7 cellular contexts compared by ENCODE assay signal in the genomic region with DNA sequence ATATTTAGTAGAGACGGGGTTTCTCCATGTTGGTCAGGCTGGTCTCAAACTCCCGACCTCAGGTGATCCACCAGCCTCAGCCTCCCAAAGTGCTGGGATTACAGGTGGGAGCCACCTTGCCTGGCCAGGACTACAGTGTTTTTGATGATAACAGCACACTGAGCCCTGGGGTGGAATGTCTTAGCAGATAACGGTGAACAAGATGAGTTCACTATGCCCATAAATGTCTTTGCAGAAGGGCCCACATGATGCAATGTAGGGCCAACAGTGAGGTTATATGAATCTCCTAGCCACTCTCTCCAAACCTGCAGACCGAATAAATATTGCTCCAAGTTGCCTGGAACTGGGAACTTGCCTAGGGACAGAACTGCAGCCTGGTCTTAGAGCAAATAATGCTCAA.
"Had no signal": no experiment of that assay in that cellular context is flagged by ENCODE, and none has a peak within 500 bp of the region (broad histone marks: within the 10 kb centered on the region; RNA-seq: fewer than 3 reads in every experiment).

No MANE protein-coding gene starts in this region.

- FAIRE-seq: H1, H54, HTR-8/SVneo had no signal

- H3K4me1 Mint-ChIP-seq: GM23338, H9 had no signal

- H3K4me3 Mint-ChIP-seq: GM23338, H9 had no signal

- DNase-seq: H9, HCEC 1CT, IMR-90 had no signal

- H3K27ac Mint-ChIP-seq: GM23338, H9 had no signal

- H2AFZ ChIP-seq: GM23338 had no signal

- H3K4me3 ChIP-seq: GM23338 had no signal

- H3K9me3 Mint-ChIP-seq: GM23338 had no signal

- H3K4me2 ChIP-seq: GM23338 had no signal

- ATAC-seq: GM23338 had no signal
